24 cellular contexts compared by ENCODE assay signal in genomic region chr22:29679316-29679715, GRCh38. TPM values are rescaled to one million over a fixed set of nuclear protein-coding genes. Genes with fewer than 3 reads are reported as not detected.
"Had no signal": no experiment of that assay in that cellular context is flagged by ENCODE, and none has a peak within 500 bp of the region (broad histone marks: within the 10 kb centered on the region; RNA-seq: fewer than 3 reads in every experiment).

No MANE protein-coding gene starts in this region.

- H3K4me1 ChIP-seq: SJSA1 had no signal

- H3K4me2 ChIP-seq: SK-N-SH had no signal

- H3K27ac ChIP-seq: SJSA1 had no signal

- H3K9me2 ChIP-seq: SK-N-SH had no signal

- H3K4me3 ChIP-seq: SJSA1 had no signal

- H3K27me3 ChIP-seq: SJSA1 had no signal

- H3K9me3 ChIP-seq: SJSA1, SK-N-SH had no signal

- H3K9ac ChIP-seq: SK-N-SH had no signal

- DNase-seq: Kasumi-1, KG1, MV-4-11, NCI-H1048, NCI-H1105 treated with DMSO at 0.1 percent for 48 hours, NCI-H1417 treated with DMSO at 0.1 percent for 48 hours, NCI-H146, NCI-H1694 treated with DMSO at 0.1 percent for 48 hours, NCI-H1930, NCI-H2081, NCI-H2107, NCI-H2227 treated with DMSO at 0.1 percent for 48 hours, NCI-H510A, NCI-H524 treated with DMSO at 0.1 percent for 48 hours, NCI-H69, NCI-H774, Right ventricle myocardium superior, RPMI8226, SIG-M5, SK-N-SH, SW 1271 had no signal

RNA-seq across cellular contexts. Expression of gene CABP7, which starts 40.5 kb away (rescaled TPM):
- total RNA-seq: HT-29, MCF 10A, Right ventricle myocardium superior, SJSA1 had no signal
